In the genomic region with DNA sequence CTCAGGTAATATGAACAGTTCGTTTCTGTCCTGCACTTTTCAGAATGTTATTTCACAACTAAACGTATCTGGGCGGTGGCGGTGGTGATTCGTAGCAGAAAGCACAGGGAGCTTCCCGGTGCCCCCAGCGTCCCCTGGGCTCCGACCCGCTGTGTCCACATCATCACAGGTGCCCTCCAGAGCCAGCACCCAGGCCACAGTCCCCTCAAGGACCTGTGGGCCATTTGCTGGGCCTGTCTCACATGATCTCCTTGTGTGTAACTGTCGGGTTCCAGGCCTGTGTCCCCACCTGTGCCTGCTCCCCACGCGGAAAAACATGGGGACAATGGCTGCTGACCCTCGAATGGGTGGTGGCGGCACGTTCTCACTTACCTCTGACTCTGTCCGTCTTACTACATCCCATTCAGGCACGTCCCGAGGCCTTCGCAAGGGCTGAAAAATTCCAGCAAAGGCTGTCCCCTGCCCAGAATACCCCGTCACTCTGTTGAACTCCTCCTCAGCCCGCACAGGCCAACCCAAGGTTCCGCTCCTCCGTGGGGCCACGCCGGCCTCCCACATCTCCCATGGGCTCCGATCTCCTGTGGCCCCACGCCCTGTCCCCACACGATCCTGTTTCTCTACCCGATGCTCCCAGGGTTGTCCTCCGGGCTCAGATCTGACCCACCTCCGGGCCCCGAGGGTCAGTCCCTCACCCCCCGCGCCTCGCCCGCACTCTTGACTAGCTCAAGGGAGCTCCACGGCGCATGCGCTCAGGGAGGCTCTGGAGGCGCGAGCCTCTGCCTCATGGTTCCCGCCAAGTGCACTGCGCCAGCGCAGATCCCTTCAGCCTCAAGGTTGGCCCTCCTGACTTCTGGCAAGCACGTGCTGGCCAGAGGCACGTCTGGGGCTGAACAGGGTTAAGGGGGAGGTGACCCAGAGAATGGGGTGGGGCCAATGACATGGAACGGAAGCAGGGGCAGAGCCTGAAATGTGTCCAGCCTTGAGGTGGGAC, we compare ENCODE assay signal across 2 cellular contexts.
TF ChIP-seq lines count a peak whose summit lies in the region.

No MANE protein-coding gene starts in this region.

TF ChIP-seq in HEK293, 187 proteins besides CTCF, POLR2A, EP300 and RAD21:
- TF ChIP-seq ZFP3 (tag by site-specific recombination; IDR thresholded peaks at IDR 0.05; ENCODE audit: low read depth), result 0 out of 2 replicates have a peak, but pooled peaks have one; percentile 41
- TF ChIP-seq, protein P1, sequence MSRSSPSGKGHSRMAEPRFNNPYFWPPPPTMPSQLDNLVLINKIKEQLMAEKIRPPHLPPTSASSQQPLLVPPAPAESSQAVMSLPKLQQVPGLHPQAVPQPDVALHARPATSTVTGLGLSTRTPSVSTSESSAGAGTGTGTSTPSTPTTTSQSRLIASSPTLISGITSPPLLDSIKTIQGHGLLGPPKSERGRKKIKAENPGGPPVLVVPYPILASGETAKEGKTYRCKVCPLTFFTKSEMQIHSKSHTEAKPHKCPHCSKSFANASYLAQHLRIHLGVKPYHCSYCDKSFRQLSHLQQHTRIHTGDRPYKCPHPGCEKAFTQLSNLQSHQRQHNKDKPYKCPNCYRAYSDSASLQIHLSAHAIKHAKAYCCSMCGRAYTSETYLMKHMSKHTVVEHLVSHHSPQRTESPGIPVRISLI (tag by site-specific recombination; IDR thresholded peaks at IDR 0.05), result no peak

TF ChIP-seq in K562, 482 proteins besides CTCF, POLR2A, EP300 and RAD21 (continues in another document):
- TF ChIP-seq EP400 (IDR thresholded peaks at IDR 0.05) (peak; percentile 14; the same call in 1 of the 2 replicates), KLF13 (tag; IDR thresholded peaks at IDR 0.05; ENCODE audit: borderline replicate concordance, low read depth) (no peak), ATF7 (IDR thresholded peaks at IDR 0.05) (no peak), ZNF232 (CRISPR knock-in tag; IDR thresholded peaks at IDR 0.05) (no peak), GABPA (tag; conservative IDR thresholded peaks at IDR 0.05; ENCODE audit: low read depth) (no peak), ZNF586 (CRISPR knock-in tag; conservative IDR thresholded peaks at IDR 0.05) (no peak), TCF7L2 (IDR thresholded peaks at IDR 0.05; ENCODE audit: low read depth, low read length) (no peak), GTF2A2 (tag; IDR thresholded peaks at IDR 0.05) (no peak), ARID2 (IDR thresholded peaks at IDR 0.05) (no peak), POLR2G (IDR thresholded peaks at IDR 0.05; ENCODE audit: low read depth, low read length) (peak; percentile 79), PTRF (tag; IDR thresholded peaks at IDR 0.05) (no peak), GTF2F1 (IDR thresholded peaks at IDR 0.05; ENCODE audit: low read depth, low read length) (no peak), MCM2 (IDR thresholded peaks at IDR 0.05; ENCODE audit: low read depth) (no peak), CBX3 (IDR thresholded peaks at IDR 0.05; ENCODE audit: borderline replicate concordance in 1 of 2, low read length in 2 of 2) (0 out of 3 replicates have a peak, but pooled peaks of 1 of the 2 experiments have one; percentile 17), RBM22 (IDR thresholded peaks at IDR 0.05; ENCODE audit: low read depth, low read length, poor library complexity, severe bottlenecking) (peak; percentile 84), MCM5 (IDR thresholded peaks at IDR 0.05; ENCODE audit: low read depth) (no peak)
- TF ChIP-seq, protein P2, sequence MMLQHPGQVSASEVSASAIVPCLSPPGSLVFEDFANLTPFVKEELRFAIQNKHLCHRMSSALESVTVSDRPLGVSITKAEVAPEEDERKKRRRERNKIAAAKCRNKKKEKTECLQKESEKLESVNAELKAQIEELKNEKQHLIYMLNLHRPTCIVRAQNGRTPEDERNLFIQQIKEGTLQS (IDR thresholded peaks at IDR 0.05), result 0 out of 2 replicates have a peak, but pooled peaks have one; percentile 25
- TF ChIP-seq, protein P2 (CRISPR knock-in tag; conservative IDR thresholded peaks at IDR 0.05), result no peak
- TF ChIP-seq, protein P3, sequence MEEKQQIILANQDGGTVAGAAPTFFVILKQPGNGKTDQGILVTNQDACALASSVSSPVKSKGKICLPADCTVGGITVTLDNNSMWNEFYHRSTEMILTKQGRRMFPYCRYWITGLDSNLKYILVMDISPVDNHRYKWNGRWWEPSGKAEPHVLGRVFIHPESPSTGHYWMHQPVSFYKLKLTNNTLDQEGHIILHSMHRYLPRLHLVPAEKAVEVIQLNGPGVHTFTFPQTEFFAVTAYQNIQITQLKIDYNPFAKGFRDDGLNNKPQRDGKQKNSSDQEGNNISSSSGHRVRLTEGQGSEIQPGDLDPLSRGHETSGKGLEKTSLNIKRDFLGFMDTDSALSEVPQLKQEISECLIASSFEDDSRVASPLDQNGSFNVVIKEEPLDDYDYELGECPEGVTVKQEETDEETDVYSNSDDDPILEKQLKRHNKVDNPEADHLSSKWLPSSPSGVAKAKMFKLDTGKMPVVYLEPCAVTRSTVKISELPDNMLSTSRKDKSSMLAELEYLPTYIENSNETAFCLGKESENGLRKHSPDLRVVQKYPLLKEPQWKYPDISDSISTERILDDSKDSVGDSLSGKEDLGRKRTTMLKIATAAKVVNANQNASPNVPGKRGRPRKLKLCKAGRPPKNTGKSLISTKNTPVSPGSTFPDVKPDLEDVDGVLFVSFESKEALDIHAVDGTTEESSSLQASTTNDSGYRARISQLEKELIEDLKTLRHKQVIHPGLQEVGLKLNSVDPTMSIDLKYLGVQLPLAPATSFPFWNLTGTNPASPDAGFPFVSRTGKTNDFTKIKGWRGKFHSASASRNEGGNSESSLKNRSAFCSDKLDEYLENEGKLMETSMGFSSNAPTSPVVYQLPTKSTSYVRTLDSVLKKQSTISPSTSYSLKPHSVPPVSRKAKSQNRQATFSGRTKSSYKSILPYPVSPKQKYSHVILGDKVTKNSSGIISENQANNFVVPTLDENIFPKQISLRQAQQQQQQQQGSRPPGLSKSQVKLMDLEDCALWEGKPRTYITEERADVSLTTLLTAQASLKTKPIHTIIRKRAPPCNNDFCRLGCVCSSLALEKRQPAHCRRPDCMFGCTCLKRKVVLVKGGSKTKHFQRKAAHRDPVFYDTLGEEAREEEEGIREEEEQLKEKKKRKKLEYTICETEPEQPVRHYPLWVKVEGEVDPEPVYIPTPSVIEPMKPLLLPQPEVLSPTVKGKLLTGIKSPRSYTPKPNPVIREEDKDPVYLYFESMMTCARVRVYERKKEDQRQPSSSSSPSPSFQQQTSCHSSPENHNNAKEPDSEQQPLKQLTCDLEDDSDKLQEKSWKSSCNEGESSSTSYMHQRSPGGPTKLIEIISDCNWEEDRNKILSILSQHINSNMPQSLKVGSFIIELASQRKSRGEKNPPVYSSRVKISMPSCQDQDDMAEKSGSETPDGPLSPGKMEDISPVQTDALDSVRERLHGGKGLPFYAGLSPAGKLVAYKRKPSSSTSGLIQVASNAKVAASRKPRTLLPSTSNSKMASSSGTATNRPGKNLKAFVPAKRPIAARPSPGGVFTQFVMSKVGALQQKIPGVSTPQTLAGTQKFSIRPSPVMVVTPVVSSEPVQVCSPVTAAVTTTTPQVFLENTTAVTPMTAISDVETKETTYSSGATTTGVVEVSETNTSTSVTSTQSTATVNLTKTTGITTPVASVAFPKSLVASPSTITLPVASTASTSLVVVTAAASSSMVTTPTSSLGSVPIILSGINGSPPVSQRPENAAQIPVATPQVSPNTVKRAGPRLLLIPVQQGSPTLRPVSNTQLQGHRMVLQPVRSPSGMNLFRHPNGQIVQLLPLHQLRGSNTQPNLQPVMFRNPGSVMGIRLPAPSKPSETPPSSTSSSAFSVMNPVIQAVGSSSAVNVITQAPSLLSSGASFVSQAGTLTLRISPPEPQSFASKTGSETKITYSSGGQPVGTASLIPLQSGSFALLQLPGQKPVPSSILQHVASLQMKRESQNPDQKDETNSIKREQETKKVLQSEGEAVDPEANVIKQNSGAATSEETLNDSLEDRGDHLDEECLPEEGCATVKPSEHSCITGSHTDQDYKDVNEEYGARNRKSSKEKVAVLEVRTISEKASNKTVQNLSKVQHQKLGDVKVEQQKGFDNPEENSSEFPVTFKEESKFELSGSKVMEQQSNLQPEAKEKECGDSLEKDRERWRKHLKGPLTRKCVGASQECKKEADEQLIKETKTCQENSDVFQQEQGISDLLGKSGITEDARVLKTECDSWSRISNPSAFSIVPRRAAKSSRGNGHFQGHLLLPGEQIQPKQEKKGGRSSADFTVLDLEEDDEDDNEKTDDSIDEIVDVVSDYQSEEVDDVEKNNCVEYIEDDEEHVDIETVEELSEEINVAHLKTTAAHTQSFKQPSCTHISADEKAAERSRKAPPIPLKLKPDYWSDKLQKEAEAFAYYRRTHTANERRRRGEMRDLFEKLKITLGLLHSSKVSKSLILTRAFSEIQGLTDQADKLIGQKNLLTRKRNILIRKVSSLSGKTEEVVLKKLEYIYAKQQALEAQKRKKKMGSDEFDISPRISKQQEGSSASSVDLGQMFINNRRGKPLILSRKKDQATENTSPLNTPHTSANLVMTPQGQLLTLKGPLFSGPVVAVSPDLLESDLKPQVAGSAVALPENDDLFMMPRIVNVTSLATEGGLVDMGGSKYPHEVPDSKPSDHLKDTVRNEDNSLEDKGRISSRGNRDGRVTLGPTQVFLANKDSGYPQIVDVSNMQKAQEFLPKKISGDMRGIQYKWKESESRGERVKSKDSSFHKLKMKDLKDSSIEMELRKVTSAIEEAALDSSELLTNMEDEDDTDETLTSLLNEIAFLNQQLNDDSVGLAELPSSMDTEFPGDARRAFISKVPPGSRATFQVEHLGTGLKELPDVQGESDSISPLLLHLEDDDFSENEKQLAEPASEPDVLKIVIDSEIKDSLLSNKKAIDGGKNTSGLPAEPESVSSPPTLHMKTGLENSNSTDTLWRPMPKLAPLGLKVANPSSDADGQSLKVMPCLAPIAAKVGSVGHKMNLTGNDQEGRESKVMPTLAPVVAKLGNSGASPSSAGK (IDR thresholded peaks at IDR 0.05), result peak; percentile 77
- TF ChIP-seq, protein P4, sequence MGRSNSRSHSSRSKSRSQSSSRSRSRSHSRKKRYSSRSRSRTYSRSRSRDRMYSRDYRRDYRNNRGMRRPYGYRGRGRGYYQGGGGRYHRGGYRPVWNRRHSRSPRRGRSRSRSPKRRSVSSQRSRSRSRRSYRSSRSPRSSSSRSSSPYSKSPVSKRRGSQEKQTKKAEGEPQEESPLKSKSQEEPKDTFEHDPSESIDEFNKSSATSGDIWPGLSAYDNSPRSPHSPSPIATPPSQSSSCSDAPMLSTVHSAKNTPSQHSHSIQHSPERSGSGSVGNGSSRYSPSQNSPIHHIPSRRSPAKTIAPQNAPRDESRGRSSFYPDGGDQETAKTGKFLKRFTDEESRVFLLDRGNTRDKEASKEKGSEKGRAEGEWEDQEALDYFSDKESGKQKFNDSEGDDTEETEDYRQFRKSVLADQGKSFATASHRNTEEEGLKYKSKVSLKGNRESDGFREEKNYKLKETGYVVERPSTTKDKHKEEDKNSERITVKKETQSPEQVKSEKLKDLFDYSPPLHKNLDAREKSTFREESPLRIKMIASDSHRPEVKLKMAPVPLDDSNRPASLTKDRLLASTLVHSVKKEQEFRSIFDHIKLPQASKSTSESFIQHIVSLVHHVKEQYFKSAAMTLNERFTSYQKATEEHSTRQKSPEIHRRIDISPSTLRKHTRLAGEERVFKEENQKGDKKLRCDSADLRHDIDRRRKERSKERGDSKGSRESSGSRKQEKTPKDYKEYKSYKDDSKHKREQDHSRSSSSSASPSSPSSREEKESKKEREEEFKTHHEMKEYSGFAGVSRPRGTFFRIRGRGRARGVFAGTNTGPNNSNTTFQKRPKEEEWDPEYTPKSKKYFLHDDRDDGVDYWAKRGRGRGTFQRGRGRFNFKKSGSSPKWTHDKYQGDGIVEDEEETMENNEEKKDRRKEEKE (IDR thresholded peaks at IDR 0.05; ENCODE audit: borderline replicate concordance in 1 of 2, control insufficient read depth in 1 of 2, low read depth in 2 of 2, low read length in 1 of 2), result no peak
- TF ChIP-seq, protein P5, sequence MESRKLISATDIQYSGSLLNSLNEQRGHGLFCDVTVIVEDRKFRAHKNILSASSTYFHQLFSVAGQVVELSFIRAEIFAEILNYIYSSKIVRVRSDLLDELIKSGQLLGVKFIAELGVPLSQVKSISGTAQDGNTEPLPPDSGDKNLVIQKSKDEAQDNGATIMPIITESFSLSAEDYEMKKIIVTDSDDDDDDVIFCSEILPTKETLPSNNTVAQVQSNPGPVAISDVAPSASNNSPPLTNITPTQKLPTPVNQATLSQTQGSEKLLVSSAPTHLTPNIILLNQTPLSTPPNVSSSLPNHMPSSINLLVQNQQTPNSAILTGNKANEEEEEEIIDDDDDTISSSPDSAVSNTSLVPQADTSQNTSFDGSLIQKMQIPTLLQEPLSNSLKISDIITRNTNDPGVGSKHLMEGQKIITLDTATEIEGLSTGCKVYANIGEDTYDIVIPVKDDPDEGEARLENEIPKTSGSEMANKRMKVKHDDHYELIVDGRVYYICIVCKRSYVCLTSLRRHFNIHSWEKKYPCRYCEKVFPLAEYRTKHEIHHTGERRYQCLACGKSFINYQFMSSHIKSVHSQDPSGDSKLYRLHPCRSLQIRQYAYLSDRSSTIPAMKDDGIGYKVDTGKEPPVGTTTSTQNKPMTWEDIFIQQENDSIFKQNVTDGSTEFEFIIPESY (CRISPR knock-in tag; IDR thresholded peaks at IDR 0.05), result peak; percentile 99
